In the genomic region with DNA sequence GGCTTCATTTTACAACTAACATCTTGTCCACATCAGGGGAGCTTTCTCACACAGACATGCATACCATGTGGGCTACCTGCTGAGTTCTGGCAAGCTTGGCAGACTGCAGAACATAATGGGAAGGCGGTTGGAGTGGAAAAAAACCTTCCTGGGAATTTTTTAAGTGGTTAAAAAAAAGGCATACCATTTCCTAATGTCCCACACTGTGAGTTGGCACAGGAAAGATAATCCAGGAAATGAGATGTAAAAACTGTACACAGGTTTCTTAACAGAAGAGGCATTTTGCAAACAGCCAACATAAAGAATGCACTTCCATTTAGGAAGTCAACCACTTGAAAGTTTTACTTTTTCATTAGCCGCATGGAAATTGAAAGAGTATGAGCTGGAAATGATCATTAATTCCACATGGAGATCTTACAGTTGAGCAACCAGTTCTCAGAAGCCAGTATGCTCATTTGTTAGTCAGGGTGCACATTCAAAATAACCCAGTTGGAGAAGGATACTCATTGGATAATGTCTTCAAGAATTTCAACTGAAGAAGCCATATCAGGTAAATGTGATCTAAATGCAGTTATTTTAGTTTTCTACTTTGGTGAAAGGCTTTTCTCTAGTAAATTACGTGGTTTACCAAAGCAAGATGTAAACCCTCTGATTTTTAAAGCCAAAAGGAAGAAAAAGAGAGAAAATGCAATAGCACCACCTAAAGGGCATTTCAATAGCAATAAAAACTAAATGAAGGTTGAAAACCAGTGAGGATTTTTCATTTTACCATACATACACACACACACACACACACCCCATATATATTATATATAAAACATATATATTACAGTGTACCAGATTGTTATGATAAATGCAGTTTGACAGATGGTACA, we compare ENCODE assay signal across 10 cellular contexts.
DNase-seq lines count a peak whose midpoint lies in the region; ATAC-seq and TF ChIP-seq lines count a peak whose summit lies in the region.
"Had no signal": no experiment of that assay in that cellular context is flagged by ENCODE, and none has a peak within 500 bp of the region (broad histone marks: within the 10 kb centered on the region; RNA-seq: fewer than 3 reads in every experiment).

No MANE protein-coding gene starts in this region.

- DNase-seq in AG09319 (ENCODE audit: extremely low read depth, low read depth) (peak; percentile 51), NCI-H446 treated with DMSO at 0.1 percent for 48 hours (lab: John Stamatoyannopoulos, UW) (peak; percentile 95), fibroblast of pulmonary artery (ENCODE audit: low read depth) (no peak), uterus (no peak), retina (no peak)
- DNase-seq: posterior cingulate gyrus had no signal

- TF ChIP-seq POLR2A in uterus (IDR thresholded peaks at IDR 0.05), result no peak

- TF ChIP-seq CTCF in AG09319 (IDR thresholded peaks at IDR 0.05; ENCODE audit: low read depth, low read length) (peak; percentile 19), GM12872 (IDR thresholded peaks at IDR 0.05; ENCODE audit: insufficient read depth, low read depth, low read length) (peak; percentile 38; the same call in 2 of the 3 replicates), fibroblast of pulmonary artery (IDR thresholded peaks at IDR 0.05; ENCODE audit: low read length, missing control alignments) (peak; percentile 33), uterus (IDR thresholded peaks at IDR 0.05) (no peak)

- no peaks in the 10 kb centered on the region for H3K36me3 ChIP-seq in uterus

- H3K4me3 ChIP-seq in fibroblast of pulmonary artery (replicated peaks; ENCODE audit: low read depth, low read length) (no peak overlapping the region), uterus (no peak overlapping the region)

- peaks cover 0 to 10% of the 10 kb centered on the region in 2 donors for H3K4me1 ChIP-seq in uterus

- ATAC-seq in GM19328 (IDR thresholded peaks at IDR 0.05; ENCODE audit: unreplicated experiment) (no peak), GM21619 (IDR thresholded peaks at IDR 0.05; ENCODE audit: unreplicated experiment) (no peak)
- ATAC-seq: activated CD4-positive, CD25-positive, alpha-beta regulatory T cell treated with anti-CD3 and anti-CD28 coated beads, Interleukin-2, amount 50 U/mL, for 24 hours had no signal

- intact Hi-C loops in uterus (cut with DNase I; ENCODE audit: low total_unique reads), result no loop called here

- H3K27ac ChIP-seq in uterus, result no peak overlapping the region

- H3K9me3 ChIP-seq in uterus, result no peaks in the 10 kb centered on the region

- H3K27me3 ChIP-seq in uterus, result no peaks in the 10 kb centered on the region

Comparison
In these comparisons a context has a peak if more than half of its experiments do, and no peak if none do; other contexts are left out.
1. DNase-seq: peak in AG09319 (single experiment) and NCI-H446 treated with DMSO at 0.1 percent for 48 hours (single experiment); none in fibroblast of pulmonary artery (single experiment), uterus (0 of 2) and retina (single experiment).
2. CTCF ChIP-seq: peak in AG09319 (single experiment), GM12872 (single experiment) and fibroblast of pulmonary artery (single experiment); none in uterus (0 of 4).